11 cellular contexts compared by ENCODE assay signal in genomic region chr17:69539781-69540319, GRCh38.
DNase-seq lines count a peak whose midpoint lies in the region; ATAC-seq and TF ChIP-seq lines count a peak whose summit lies in the region.
"Had no signal": no experiment of that assay in that cellular context is flagged by ENCODE, and none has a peak within 500 bp of the region (broad histone marks: within the 10 kb centered on the region; RNA-seq: fewer than 3 reads in every experiment).

No MANE protein-coding gene starts in this region.

- H3K4me3 ChIP-seq in astrocyte of the cerebellum (ENCODE audit: low read depth, low read length) = no peak overlapping the region
- H3K4me3 ChIP-seq: heart right ventricle had no signal

- no peak for TF ChIP-seq CTCF in astrocyte of the cerebellum (IDR thresholded peaks at IDR 0.05; ENCODE audit: low read depth, low read length, missing control alignments)

- DNase-seq in AG08395 (ENCODE audit: low spot score) = peak; percentile 41
- DNase-seq in HPDE6-E6E7 (ENCODE audit: extremely low spot score) = peak; percentile 52
- peak; percentile 80 for DNase-seq in astrocyte of the cerebellum (ENCODE audit: low read depth)
- DNase-seq in kidney glomerular epithelial cell (lab: John Stamatoyannopoulos, UW) = peak; percentile 37
- no peak for DNase-seq in NCI-H1694 treated with DMSO at 0.1 percent for 48 hours (lab: John Stamatoyannopoulos, UW)
- DNase-seq in SIG-M5 treated with dmso at 0.1 percent for 504 hours (lab: John Stamatoyannopoulos, UW; ENCODE audit: unreplicated experiment) = no peak
- DNase-seq: activated naive CD8-positive, alpha-beta T cell treated with anti-CD3 and anti-CD28 coated beads, Interleukin-2, amount 10 ng/mL, durations not matched to agents 7 days and 5 days; Calu3; heart right ventricle had no signal

- in situ Hi-C loops in astrocyte of the cerebellum (cut with HindIII; ENCODE audit: low sequenced_read_pairs) = loop anchor here (10.0 kb wide), 1 partner anchor 1065 kb away; no protein-coding TSS in a partner anchor

- no peak for ATAC-seq in GM21576 (IDR thresholded peaks at IDR 0.05; ENCODE audit: unreplicated experiment)
- no peak for ATAC-seq in GM21825 (IDR thresholded peaks at IDR 0.05; ENCODE audit: unreplicated experiment)
- ATAC-seq: heart right ventricle had no signal

Comparison
In these comparisons a context has a peak if more than half of its experiments do, and no peak if none do; other contexts are left out.
1. DNase-seq: peak in AG08395 (single experiment), HPDE6-E6E7 (single experiment), astrocyte of the cerebellum (single experiment) and kidney glomerular epithelial cell (single experiment); none in NCI-H1694 treated with DMSO at 0.1 percent for 48 hours (single experiment) and SIG-M5 treated with dmso at 0.1 percent for 504 hours (single experiment).